In genomic region chr1:45622267-45622890, GRCh38 we compare ENCODE assay signal across 1 cellular context.
A peak's percentile ranks its signal among the peaks of the same experiment; 100 is the strongest.
TF ChIP-seq lines count a peak whose summit lies in the region.

No MANE protein-coding gene starts in this region.

TF ChIP-seq in HepG2, 621 proteins besides CTCF, POLR2A, EP300 and RAD21:
- TF ChIP-seq AGO1 (IDR thresholded peaks at IDR 0.05; ENCODE audit: low read depth, low read length, poor library complexity, severe bottlenecking): no peak
- no peak for TF ChIP-seq ZNF234 (CRISPR knock-in tag; conservative IDR thresholded peaks at IDR 0.05)
- no peak for TF ChIP-seq ATF2 (CRISPR knock-in tag; IDR thresholded peaks at IDR 0.05)
- no peak for TF ChIP-seq HNF4G (IDR thresholded peaks at IDR 0.05; ENCODE audit: borderline replicate concordance, low read depth, low read length)
- no peak for TF ChIP-seq HNF4G (CRISPR knock-in tag; IDR thresholded peaks at IDR 0.05; ENCODE audit: borderline replicate concordance, low read depth)
- TF ChIP-seq ZBTB14 (CRISPR knock-in tag; IDR thresholded peaks at IDR 0.05): no peak
- peak; percentile 59 for TF ChIP-seq NR2F6 (IDR thresholded peaks at IDR 0.05)
- peak; percentile 46; the same call in 1 of the 2 replicates for TF ChIP-seq NR2F6 (CRISPR knock-in tag; IDR thresholded peaks at IDR 0.05)
- no peak for TF ChIP-seq SCMH1 (CRISPR knock-in tag; IDR thresholded peaks at IDR 0.05; ENCODE audit: borderline replicate concordance)
- peak; percentile 53 for TF ChIP-seq ZNF687 (CRISPR knock-in tag; IDR thresholded peaks at IDR 0.05)
- TF ChIP-seq ZBTB33 (CRISPR knock-in tag; IDR thresholded peaks at IDR 0.05): peak; percentile 63; the same call in 1 of the 2 replicates
- TF ChIP-seq NFYB (CRISPR knock-in tag; IDR thresholded peaks at IDR 0.05): no peak
- TF ChIP-seq REST (IDR thresholded peaks at IDR 0.05; ENCODE audit: borderline replicate concordance in 1 of 2, low read depth in 1 of 2, low read length in 2 of 2): no peak
- no peak for TF ChIP-seq CHD2 (IDR thresholded peaks at IDR 0.05; ENCODE audit: low read depth, low read length)
- no peak for TF ChIP-seq HIVEP1 (CRISPR knock-in tag; IDR thresholded peaks at IDR 0.05)
- TF ChIP-seq ZNF652 (CRISPR knock-in tag; IDR thresholded peaks at IDR 0.05; ENCODE audit: borderline replicate concordance, low read depth): no peak
- peak; percentile 60; the same call in 1 of the 2 replicates for TF ChIP-seq NR2C2 (CRISPR knock-in tag; IDR thresholded peaks at IDR 0.05; ENCODE audit: borderline replicate concordance)
- no peak for TF ChIP-seq NCOA1 (CRISPR knock-in tag; IDR thresholded peaks at IDR 0.05)
- no peak for TF ChIP-seq NFKBIZ (CRISPR knock-in tag; IDR thresholded peaks at IDR 0.05)
- TF ChIP-seq ZNF674 (CRISPR knock-in tag; IDR thresholded peaks at IDR 0.05; ENCODE audit: low read depth): no peak
- TF ChIP-seq ZNF460 (CRISPR knock-in tag; IDR thresholded peaks at IDR 0.05; ENCODE audit: borderline replicate concordance): no peak
- TF ChIP-seq TMF1 (CRISPR knock-in tag; IDR thresholded peaks at IDR 0.05; ENCODE audit: low read depth): no peak
- peak; percentile 43 for TF ChIP-seq RBM22 (optimal IDR thresholded peaks at IDR 0.05; ENCODE audit: low read length)
- TF ChIP-seq RBM39 (IDR thresholded peaks at IDR 0.05; ENCODE audit: low read depth, low read length, poor library complexity, severe bottlenecking): peak; percentile 36
- no peak for TF ChIP-seq ZNF850 (CRISPR knock-in tag; conservative IDR thresholded peaks at IDR 0.05)
- TF ChIP-seq ZFP91 (CRISPR knock-in tag; IDR thresholded peaks at IDR 0.05; ENCODE audit: borderline replicate concordance): peak; percentile 24; the same call in 1 of the 2 replicates
- no peak for TF ChIP-seq ZNF574 (CRISPR knock-in tag; IDR thresholded peaks at IDR 0.05)
- no peak for TF ChIP-seq WIZ (CRISPR knock-in tag; IDR thresholded peaks at IDR 0.05)
- TF ChIP-seq ZNF382 (CRISPR knock-in tag; IDR thresholded peaks at IDR 0.05; ENCODE audit: borderline replicate concordance): no peak
- TF ChIP-seq HCFC1 (IDR thresholded peaks at IDR 0.05; ENCODE audit: low read depth, low read length): no peak
- TF ChIP-seq IKZF4 (CRISPR knock-in tag; IDR thresholded peaks at IDR 0.05; ENCODE audit: borderline replicate concordance, low read depth, not compliant biosample characterization): no peak
- no peak for TF ChIP-seq ZKSCAN1 (IDR thresholded peaks at IDR 0.05; ENCODE audit: low read length)
- no peak for TF ChIP-seq RXRB (CRISPR knock-in tag; IDR thresholded peaks at IDR 0.05; ENCODE audit: borderline replicate concordance)
- TF ChIP-seq KDM4B (CRISPR knock-in tag; IDR thresholded peaks at IDR 0.05): no peak
- TF ChIP-seq ZNF589 (CRISPR knock-in tag; conservative IDR thresholded peaks at IDR 0.05): no peak
- no peak for TF ChIP-seq ZNF616 (CRISPR knock-in tag; IDR thresholded peaks at IDR 0.05; ENCODE audit: low read depth)
- TF ChIP-seq ATAD3A (CRISPR knock-in tag; IDR thresholded peaks at IDR 0.05): no peak
